ENCODE assay signal across 1 cellular context in the genomic region with DNA sequence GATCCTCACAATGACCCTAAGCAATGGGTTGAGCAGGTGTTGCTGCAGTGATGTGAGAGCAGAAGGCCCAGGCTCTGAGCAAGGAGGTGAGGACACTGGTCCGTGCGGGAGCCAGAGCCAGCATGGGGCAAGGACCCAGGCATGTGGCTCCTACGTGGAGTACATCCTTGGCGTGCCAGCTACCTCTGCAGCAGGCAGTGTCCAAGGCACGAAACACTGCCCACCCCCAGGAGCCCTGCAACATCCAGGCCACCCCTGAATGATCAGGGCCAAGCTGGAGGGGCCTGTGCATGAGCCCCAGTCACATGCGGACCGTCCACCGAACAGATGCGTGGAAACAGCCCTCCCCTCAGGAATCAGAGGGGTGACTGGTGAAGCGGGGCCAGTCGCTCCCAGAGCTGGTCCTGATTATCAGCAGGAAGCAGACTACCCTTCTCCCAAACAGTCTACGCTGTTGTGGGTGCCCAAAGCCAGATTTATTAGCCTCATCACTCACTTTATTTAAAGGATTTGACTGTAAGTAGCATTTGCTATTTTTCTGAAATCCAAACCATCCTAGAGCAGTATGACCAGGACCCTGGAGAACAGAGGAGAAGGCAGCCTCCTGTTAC.
TF ChIP-seq lines count a peak whose summit lies in the region.

No MANE protein-coding gene starts in this region.

TF ChIP-seq in SK-N-SH treated with all-trans-retinoic acid at 6 μM for 48 hours, 23 proteins besides CTCF, POLR2A, EP300 and RAD21 (continued from another document):
- no peak; the same call in 1 of the 2 replicates for TF ChIP-seq TSHZ2 (CRISPR knock-in tag; IDR thresholded peaks at IDR 0.05)
